In genomic region chr2:102975996-102976636, GRCh38 we compare ENCODE assay signal across 2 cellular contexts.
A peak's percentile ranks its signal among the peaks of the same experiment; 100 is the strongest.
TF ChIP-seq lines count a peak whose summit lies in the region.

No MANE protein-coding gene starts in this region.

TF ChIP-seq in IMR-90, 13 proteins besides CTCF, POLR2A, EP300 and RAD21 (continued from another document):
- TF ChIP-seq MAFK (IDR thresholded peaks at IDR 0.05; ENCODE audit: low read depth, low read length) = no peak
- TF ChIP-seq NFE2L2 (IDR thresholded peaks at IDR 0.05; ENCODE audit: low read depth, low read length) = no peak
- TF ChIP-seq CEBPB (IDR thresholded peaks at IDR 0.05; ENCODE audit: low read depth, low read length) = no peak
- TF ChIP-seq, protein P1, sequence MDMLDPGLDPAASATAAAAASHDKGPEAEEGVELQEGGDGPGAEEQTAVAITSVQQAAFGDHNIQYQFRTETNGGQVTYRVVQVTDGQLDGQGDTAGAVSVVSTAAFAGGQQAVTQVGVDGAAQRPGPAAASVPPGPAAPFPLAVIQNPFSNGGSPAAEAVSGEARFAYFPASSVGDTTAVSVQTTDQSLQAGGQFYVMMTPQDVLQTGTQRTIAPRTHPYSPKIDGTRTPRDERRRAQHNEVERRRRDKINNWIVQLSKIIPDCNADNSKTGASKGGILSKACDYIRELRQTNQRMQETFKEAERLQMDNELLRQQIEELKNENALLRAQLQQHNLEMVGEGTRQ (IDR thresholded peaks at IDR 0.05; ENCODE audit: low read depth, low read length) = no peak
- TF ChIP-seq MXI1 (IDR thresholded peaks at IDR 0.05; ENCODE audit: borderline replicate concordance, low read depth, low read length) = no peak

TF ChIP-seq in SK-N-SH, 30 proteins besides CTCF, POLR2A, EP300 and RAD21:
- TF ChIP-seq REST (IDR thresholded peaks at IDR 0.05; ENCODE audit: low read depth, low read length) (no peak), ELF1 (IDR thresholded peaks at IDR 0.05) (no peak), SMC3 (IDR thresholded peaks at IDR 0.05; ENCODE audit: low read depth, low read length) (peak; percentile 60)
TF ChIP-seq in SK-N-SH: peak in this region for 1.
